8 cellular contexts compared by ENCODE assay signal in genomic region chr5:111530298-111530740, GRCh38. TPM values are rescaled to one million over a fixed set of nuclear protein-coding genes. Genes with fewer than 3 reads are reported as not detected.
A peak's percentile ranks its signal among the peaks of the same experiment; 100 is the strongest.
DNase-seq lines count a peak whose midpoint lies in the region; ATAC-seq and TF ChIP-seq lines count a peak whose summit lies in the region.

No MANE protein-coding gene starts in this region.

- H3K36me3 ChIP-seq in testis (ENCODE audit: low read depth, missing control alignments): no peaks in the 10 kb centered on the region

- no peaks in the 10 kb centered on the region for H3K27me3 Mint-ChIP-seq in CD4-positive, alpha-beta T cell
- peaks cover under 1 to 3% of the 10 kb centered on the region in 2 donors for H3K27me3 Mint-ChIP-seq in natural killer cell treated with Interleukin-12 subunit alpha and Interleukin-12 subunit beta and Interleukin-15 and Interleukin-18, amount 100 ng/mL, for 72 hours

- WGBS in testis, 2 donors: 49 to 56% methylated on average over 10 of the region's 10 CpGs

- H3K4me1 ChIP-seq in testis: no peaks in the 10 kb centered on the region

- H3K4me1 Mint-ChIP-seq in CD4-positive, alpha-beta T cell (ENCODE audit: low read depth): peaks cover 14% of the 10 kb centered on the region
- peaks cover 9 to 10% of the 10 kb centered on the region in 2 donors for H3K4me1 Mint-ChIP-seq in natural killer cell treated with Interleukin-12 subunit alpha and Interleukin-12 subunit beta and Interleukin-15 and Interleukin-18, amount 100 ng/mL, for 72 hours (ENCODE audit: low read depth in 2 of 2)

- no peak for TF ChIP-seq POLR2A in testis (IDR thresholded peaks at IDR 0.05)

- H3K4me3 ChIP-seq in testis: peak overlapping the region in 1 of 2 donors; percentile 8

- H3K27ac Mint-ChIP-seq in CD4-positive, alpha-beta T cell: peak overlapping the region; percentile 71
- peak overlapping the region; percentile 78 to 83 for H3K27ac Mint-ChIP-seq in natural killer cell treated with Interleukin-12 subunit alpha and Interleukin-12 subunit beta and Interleukin-15 and Interleukin-18, amount 100 ng/mL, for 72 hours

- no peaks in the 10 kb centered on the region for H3K36me3 Mint-ChIP-seq in CD4-positive, alpha-beta T cell (ENCODE audit: low read depth)
- no peaks in the 10 kb centered on the region for H3K36me3 Mint-ChIP-seq in natural killer cell treated with Interleukin-12 subunit alpha and Interleukin-12 subunit beta and Interleukin-15 and Interleukin-18, amount 100 ng/mL, for 72 hours

- no peak for TF ChIP-seq CTCF in CD4-positive, alpha-beta T cell (IDR thresholded peaks at IDR 0.05)
- TF ChIP-seq CTCF in testis (IDR thresholded peaks at IDR 0.05): no peak

- intact Hi-C loops in CD4-positive, alpha-beta T cell (cut with DNase I, micrococcal nuclease): loop anchor here (1.0 to 5.0 kb wide), 2 partner anchors 18 to 773 kb away; partner anchors contain the start of gene STARD4 (in 1 of the 2)
- intact Hi-C loops in testis (cut with DNase I; ENCODE audit: low total_unique reads): no loop called here

- CTCF ChIA-PET in CD4-positive, alpha-beta T cell (lab: Charles Lee): interaction anchor here (1.6 kb wide), 1 partner anchor 631 kb away, joined by 3 read pairs; no protein-coding TSS in a partner anchor

- H3K27ac ChIP-seq in CD4-positive, alpha-beta T cell (ENCODE audit: low read depth, low read length): peak overlapping the region; percentile 57
- no peak overlapping the region for H3K27ac ChIP-seq in testis

- POLR2A ChIA-PET in CD4-positive, alpha-beta T cell (lab: Charles Lee): interaction anchor here (0.7 kb wide), 1 partner anchor 37 kb away, joined by 3 read pairs; no protein-coding TSS in a partner anchor

- peak; percentile 98 for ATAC-seq in CD4-positive, alpha-beta T cell (ENCODE audit: poor library complexity)
- ATAC-seq in GM21528 (IDR thresholded peaks at IDR 0.05; ENCODE audit: low FRiP score, unreplicated experiment): peak; percentile 87
- ATAC-seq in natural killer cell treated with Interleukin-12 subunit alpha and Interleukin-12 subunit beta and Interleukin-15 and Interleukin-18, amount 100 ng/mL, for 72 hours: peak; percentile 100

- H3K9me3 Mint-ChIP-seq in CD4-positive, alpha-beta T cell: no peaks in the 10 kb centered on the region
- no peaks in the 10 kb centered on the region for H3K9me3 Mint-ChIP-seq in natural killer cell treated with Interleukin-12 subunit alpha and Interleukin-12 subunit beta and Interleukin-15 and Interleukin-18, amount 100 ng/mL, for 72 hours

- H3K9me3 ChIP-seq in CD4-positive, alpha-beta T cell (ENCODE audit: control insufficient read depth, low read length): no peaks in the 10 kb centered on the region
- no peaks in the 10 kb centered on the region for H3K9me3 ChIP-seq in testis

- no peaks in the 10 kb centered on the region for H3K27me3 ChIP-seq in CD4-positive, alpha-beta T cell (ENCODE audit: control insufficient read depth, insufficient read depth, low read length)
- H3K27me3 ChIP-seq in testis: no peaks in the 10 kb centered on the region

- H3K4me3 Mint-ChIP-seq in CD4-positive, alpha-beta T cell: peak overlapping the region; percentile 3
- H3K4me3 Mint-ChIP-seq in natural killer cell treated with Interleukin-12 subunit alpha and Interleukin-12 subunit beta and Interleukin-15 and Interleukin-18, amount 100 ng/mL, for 72 hours: peak overlapping the region; percentile 70

- peak; percentile 59 to 91 (median 74) for DNase-seq in CD4-positive, alpha-beta T cell
- peak; percentile 14 for DNase-seq in KG1 (lab: John Stamatoyannopoulos, UW)
- peak; percentile 80 for DNase-seq in activated CD4-positive, alpha-beta T cell treated with anti-CD3 and anti-CD28 coated beads for 48 hours
- DNase-seq in effector CD8-positive, alpha-beta T cell (lab: John Stamatoyannopoulos, UW): peak; percentile 68
- peak; percentile 91 for DNase-seq in natural killer cell treated with Interleukin-12 subunit alpha and Interleukin-12 subunit beta and Interleukin-15 and Interleukin-18, amount 100 ng/mL, for 72 hours (ENCODE audit: low spot score)
- DNase-seq in testis: peak; percentile 60
- DNase-seq in epidermal melanocyte (ENCODE audit: insufficient read length, low spot score): no peak

RNA-seq across cellular contexts. Expression of gene STARD4, which starts 18.0 kb away (rescaled TPM):
- total RNA-seq in CD4-positive, alpha-beta T cell: 10 to 100 TPM; 14.9 to 15.2 TPM
- total RNA-seq in natural killer cell treated with Interleukin-12 subunit alpha and Interleukin-12 subunit beta and Interleukin-15 and Interleukin-18, amount 100 ng/mL, for 72 hours: 100 to 1,000 TPM in 1 of 2 donors, 10 to 100 TPM in 1; 41.6 to 102 TPM
- 10 to 100 TPM; 13.5 to 18.0 TPM for total RNA-seq in testis
- 8.0 TPM for polyA plus RNA-seq in testis (ENCODE audit: insufficient read depth, low read depth, low replicate concordance)
